Comparison of ENCODE assay signal across 25 cellular contexts in genomic region chr17:73103661-73104335, GRCh38. TPM values are rescaled to one million over a fixed set of nuclear protein-coding genes. Genes with fewer than 3 reads are reported as not detected.
DNase-seq lines count a peak whose midpoint lies in the region; ATAC-seq and TF ChIP-seq lines count a peak whose summit lies in the region.
"Had no signal": no experiment of that assay in that cellular context is flagged by ENCODE, and none has a peak within 500 bp of the region (broad histone marks: within the 10 kb centered on the region; RNA-seq: fewer than 3 reads in every experiment).

No MANE protein-coding gene starts in this region.

- H3K36me3 ChIP-seq in adipocyte (ENCODE audit: control insufficient read depth, insufficient read depth, low read length, severe bottlenecking) = no peaks in the 10 kb centered on the region
- H3K36me3 ChIP-seq in CD8-positive, alpha-beta T cell (ENCODE audit: insufficient read depth, low read length) = no peaks in the 10 kb centered on the region
- H3K36me3 ChIP-seq: tibial artery had no signal

- no peaks in the 10 kb centered on the region for H3K36me3 Mint-ChIP-seq in CD8-positive, alpha-beta T cell
- H3K36me3 Mint-ChIP-seq: activated naive CD4-positive, alpha-beta T cell treated with anti-CD3 and anti-CD28 coated beads, Interleukin-2, amount 50 U/mL, for 24 hours had no signal

- H3K4me3 Mint-ChIP-seq in CD8-positive, alpha-beta T cell = no peak overlapping the region
- H3K4me3 Mint-ChIP-seq: activated CD4-positive, alpha-beta T cell treated with anti-CD3 and anti-CD28 coated beads for 36 hours; activated naive CD4-positive, alpha-beta T cell treated with anti-CD3 and anti-CD28 coated beads, Interleukin-2, amount 50 U/mL, for 24 hours; neural crest cell had no signal

- no peak overlapping the region for H3K9ac ChIP-seq in adipocyte (ENCODE audit: low read length)

- intact Hi-C loops in CD8-positive, alpha-beta T cell (cut with DNase I, micrococcal nuclease) = no loop called here

- H3K27ac Mint-ChIP-seq in CD8-positive, alpha-beta T cell = no peak overlapping the region
- H3K27ac Mint-ChIP-seq: activated CD4-positive, alpha-beta T cell treated with anti-CD3 and anti-CD28 coated beads for 36 hours; activated naive CD4-positive, alpha-beta T cell treated with anti-CD3 and anti-CD28 coated beads, Interleukin-2, amount 50 U/mL, for 24 hours had no signal

- H3K4me1 ChIP-seq in adipocyte (ENCODE audit: control insufficient read depth, insufficient read depth, low read length) = peaks cover 3% of the 10 kb centered on the region
- H3K4me1 ChIP-seq in CD8-positive, alpha-beta T cell (ENCODE audit: insufficient read depth, low read length) = no peaks in the 10 kb centered on the region
- H3K4me1 ChIP-seq: body of pancreas had no signal

- CTCF ChIA-PET in CD8-positive, alpha-beta T cell (lab: Charles Lee) = no interaction called here

- peak; percentile 62 for DNase-seq in NCI-H82 (lab: John Stamatoyannopoulos, UW)
- DNase-seq in NCI-H82 treated with DMSO at 0.1 percent for 48 hours (lab: John Stamatoyannopoulos, UW; ENCODE audit: unreplicated experiment) = no peak
- DNase-seq in adipocyte (ENCODE audit: low read depth) = peak; percentile 9
- DNase-seq in fibroblast of gingiva (ENCODE audit: low read depth) = peak; percentile 50
- peak; percentile 83 for DNase-seq in smooth muscle cell of the brain vasculature (ENCODE audit: low read depth, low spot score)
- DNase-seq in GM03348 (ENCODE audit: low spot score) = no peak
- no peak for DNase-seq in CD8-positive, alpha-beta T cell
- no peak for DNase-seq in DMS153 (lab: John Stamatoyannopoulos, UW)
- DNase-seq: activated CD4-positive, alpha-beta T cell treated with anti-CD3 and anti-CD28 coated beads for 36 hours; body of pancreas; dermis blood vessel endothelial cell; DMS79 treated with DMSO at 0.1 percent for 48 hours; KBM-7; mucosa of descending colon; NCI-H187 treated with DMSO at 0.1 percent for 48 hours; NCI-H69; SHP77; small intestine; stimulated activated CD4-positive, alpha-beta T cell treated with anti-CD3 and anti-CD28 coated beads, Interleukin-4, amount 100 ng/mL, for 1 hour; stimulated activated naive CD8-positive, alpha-beta T cell treated with anti-CD3 and anti-CD28 coated beads, Interleukin-15, Interleukin-2, amounts not matched to agents 100 U/mL and 50 U/mL, for 24 hours; T-helper 1 cell; tibial artery had no signal

- no peak for TF ChIP-seq CTCF in CD8-positive, alpha-beta T cell (IDR thresholded peaks at IDR 0.05)

- POLR2A ChIA-PET in CD8-positive, alpha-beta T cell (lab: Charles Lee) = interaction anchor here (1.1 kb wide), 1 partner anchor 9 kb away, joined by 3 read pairs; no protein-coding TSS in a partner anchor

- no peaks in the 10 kb centered on the region for H3K4me1 Mint-ChIP-seq in CD8-positive, alpha-beta T cell (ENCODE audit: low read depth)
- H3K4me1 Mint-ChIP-seq: activated CD4-positive, alpha-beta T cell treated with anti-CD3 and anti-CD28 coated beads for 36 hours; activated naive CD4-positive, alpha-beta T cell treated with anti-CD3 and anti-CD28 coated beads, Interleukin-2, amount 50 U/mL, for 24 hours; neural crest cell had no signal

- H3K9me3 ChIP-seq in adipocyte (ENCODE audit: control insufficient read depth, low read length) = peaks cover 3% of the 10 kb centered on the region
- no peaks in the 10 kb centered on the region for H3K9me3 ChIP-seq in CD8-positive, alpha-beta T cell (ENCODE audit: low read length)
- H3K9me3 ChIP-seq: body of pancreas, mucosa of descending colon had no signal

- no peak overlapping the region for H3K4me3 ChIP-seq in adipocyte (ENCODE audit: low read length)
- H3K4me3 ChIP-seq in CD8-positive, alpha-beta T cell (ENCODE audit: low read depth, low read length) = no peak overlapping the region
- H3K4me3 ChIP-seq: body of pancreas, mucosa of descending colon, tibial artery had no signal

- no peak overlapping the region for H3K27ac ChIP-seq in CD8-positive, alpha-beta T cell (ENCODE audit: low read depth, low read length)
- H3K27ac ChIP-seq: 22Rv1, body of pancreas, tibial artery had no signal

- no peaks in the 10 kb centered on the region for H3K9me3 Mint-ChIP-seq in CD8-positive, alpha-beta T cell
- H3K9me3 Mint-ChIP-seq: activated naive CD4-positive, alpha-beta T cell treated with anti-CD3 and anti-CD28 coated beads, Interleukin-2, amount 50 U/mL, for 24 hours had no signal

- no peak for ATAC-seq in CD8-positive, alpha-beta T cell
- ATAC-seq: activated CD4-positive, alpha-beta T cell treated with anti-CD3 and anti-CD28 coated beads for 36 hours; body of pancreas; mucosa of descending colon; stimulated activated naive CD8-positive, alpha-beta T cell treated with anti-CD3 and anti-CD28 coated beads, Interleukin-15, Interleukin-2, amounts not matched to agents 100 U/mL and 50 U/mL, for 24 hours had no signal

- peaks cover 14% of the 10 kb centered on the region for H3K27me3 ChIP-seq in adipocyte (replicated peaks; ENCODE audit: control insufficient read depth, insufficient read depth, low read length)
- H3K27me3 ChIP-seq in CD8-positive, alpha-beta T cell (ENCODE audit: insufficient read depth, low read length) = no peaks in the 10 kb centered on the region
- H3K27me3 ChIP-seq: body of pancreas, tibial artery had no signal

- H3K27me3 Mint-ChIP-seq in CD8-positive, alpha-beta T cell (ENCODE audit: low read depth) = peaks cover 3% of the 10 kb centered on the region

RNA-seq across cellular contexts. Expression of gene SLC39A11, which starts 11.3 kb away (rescaled TPM):
- total RNA-seq in CD8-positive, alpha-beta T cell = 1 to 10 TPM; 8.4 TPM

Comparison
In these comparisons a context has a peak if more than half of its experiments do, and no peak if none do; other contexts are left out.
1. DNase-seq: peak in NCI-H82 (single experiment), adipocyte (single experiment), fibroblast of gingiva (single experiment) and smooth muscle cell of the brain vasculature (single experiment); none in NCI-H82 treated with DMSO at 0.1 percent for 48 hours (single experiment), GM03348 (single experiment), CD8-positive, alpha-beta T cell (0 of 7) and DMS153 (single experiment).